In genomic region chr5:145510324-145510723, GRCh38 we compare ENCODE assay signal across 17 cellular contexts.
DNase-seq lines count a peak whose midpoint lies in the region; ATAC-seq and TF ChIP-seq lines count a peak whose summit lies in the region.
"Had no signal": no experiment of that assay in that cellular context is flagged by ENCODE, and none has a peak within 500 bp of the region (broad histone marks: within the 10 kb centered on the region; RNA-seq: fewer than 3 reads in every experiment).

No MANE protein-coding gene starts in this region.

- peaks cover 17% of the 10 kb centered on the region for H3K4me1 Mint-ChIP-seq in nephron
- H3K4me1 Mint-ChIP-seq: B cell, memory B cell had no signal

- DNase-seq in AG10803 (ENCODE audit: low read depth), result peak; percentile 72
- peak; percentile 33 for DNase-seq in NCI-H226
- peak; percentile 62 for DNase-seq in fibroblast of peridontal ligament (ENCODE audit: extremely low read depth)
- DNase-seq in hepatic stellate cell (ENCODE audit: low spot score), result no peak
- no peak for DNase-seq in HuH-7 (ENCODE audit: low spot score)
- DNase-seq in AML-193 (lab: John Stamatoyannopoulos, UW), result no peak
- DNase-seq: activated CD4-positive, CD25-positive, alpha-beta regulatory T cell treated with anti-CD3 and anti-CD28 coated beads, Interleukin-2, amount 50 U/mL, for 72 hours; activated T-cell treated with anti-CD3 and anti-CD28 coated beads, Interleukin-2, amount 50 U/mL, for 1 hour; cortex of kidney; DMS79 had no signal

- peaks cover 16% of the 10 kb centered on the region for H3K9me3 Mint-ChIP-seq in nephron
- H3K9me3 Mint-ChIP-seq: memory B cell had no signal

- H3K27ac Mint-ChIP-seq in nephron, result peak overlapping the region; percentile 44 to 87 (median 77)
- H3K27ac Mint-ChIP-seq: B cell; memory B cell; stimulated activated naive CD8-positive, alpha-beta T cell treated with anti-CD3 and anti-CD28 coated beads, Interleukin-15, Interleukin-2, amounts not matched to agents 100 ng/mL and 50 ng/mL, for 24 hours; T-helper 2 cell treated with Interferon-gamma antibody and Interleukin-4, amounts not matched to agents 5 μg/mL and 100 μg/mL, for 36 hours had no signal

- H3K36me3 Mint-ChIP-seq in nephron (ENCODE audit: low read depth), result no peaks in the 10 kb centered on the region
- H3K36me3 Mint-ChIP-seq: memory B cell had no signal

- TF ChIP-seq CTCF in AG10803 (conservative IDR thresholded peaks at IDR 0.05; ENCODE audit: low read length) (no peak), nephron (IDR thresholded peaks at IDR 0.05; ENCODE audit: unreplicated experiment in 3 of 3) (no peak)

- H3K27me3 Mint-ChIP-seq in nephron (ENCODE audit: low read depth), result no peaks in the 10 kb centered on the region
- H3K27me3 Mint-ChIP-seq: B cell; memory B cell; stimulated activated naive CD8-positive, alpha-beta T cell treated with anti-CD3 and anti-CD28 coated beads, Interleukin-15, Interleukin-2, amounts not matched to agents 100 ng/mL and 50 ng/mL, for 24 hours had no signal

- no peak overlapping the region for H3K4me3 ChIP-seq in AG10803 (ENCODE audit: low read length)
- H3K4me3 ChIP-seq: smooth muscle cell had no signal

- no peak for ATAC-seq in GM18868 (IDR thresholded peaks at IDR 0.05; ENCODE audit: unreplicated experiment)

- H3K4me3 Mint-ChIP-seq in nephron, result no peak overlapping the region
- H3K4me3 Mint-ChIP-seq: B cell; memory B cell; stimulated activated naive CD8-positive, alpha-beta T cell treated with anti-CD3 and anti-CD28 coated beads, Interleukin-15, Interleukin-2, amounts not matched to agents 100 ng/mL and 50 ng/mL, for 24 hours; T-helper 2 cell treated with Interferon-gamma antibody and Interleukin-4, amounts not matched to agents 5 μg/mL and 100 μg/mL, for 36 hours had no signal

Comparison
In these comparisons a context has a peak if more than half of its experiments do, and no peak if none do; other contexts are left out.
1. DNase-seq: peak in AG10803 (single experiment), NCI-H226 (single experiment) and fibroblast of peridontal ligament (single experiment); none in hepatic stellate cell (single experiment), HuH-7 (single experiment) and AML-193 (0 of 2).